ENCODE assay signal across 19 cellular contexts in genomic region chr2:65315042-65315441, GRCh38.
"Had no signal": no experiment of that assay in that cellular context is flagged by ENCODE, and none has a peak within 500 bp of the region (broad histone marks: within the 10 kb centered on the region; RNA-seq: fewer than 3 reads in every experiment).

No MANE protein-coding gene starts in this region.

- H3K27ac ChIP-seq: brain microvascular endothelial cell, gastroesophageal sphincter, ovary, testis had no signal

- ATAC-seq: activated CD8-positive, alpha-beta T cell treated with anti-CD3 and anti-CD28 coated beads for 36 hours; activated naive CD4-positive, alpha-beta T cell treated with anti-CD3 and anti-CD28 coated beads, Interleukin-2, amount 50 U/mL, for 72 hours; gastroesophageal sphincter; heart right ventricle; left colon; stimulated activated naive CD8-positive, alpha-beta T cell treated with anti-CD3 and anti-CD28 coated beads, Interleukin-15, amount 100 ng/mL, for 72 hours had no signal

- H3K9me3 ChIP-seq: gastroesophageal sphincter, heart right ventricle, ovary, testis had no signal

- H3K27me3 ChIP-seq: brain microvascular endothelial cell, gastroesophageal sphincter, heart right ventricle, ovary, testis had no signal

- DNase-seq: activated B cell treated with CpG ODN at 0.5 μM for 24 hours; activated CD4-positive, alpha-beta T cell treated with anti-CD3 and anti-CD28 coated beads for 48 hours; activated CD8-positive, alpha-beta T cell treated with anti-CD3 and anti-CD28 coated beads for 36 hours; activated gamma-delta T cell; activated T-cell treated with anti-CD3 and anti-CD28 coated beads, Interleukin-2, amount 50 U/mL, for 48 hours; brain microvascular endothelial cell; cerebellar nuclear complex; effector memory CD4-positive, alpha-beta T cell; heart right ventricle; left colon; ovary; stimulated activated CD4-positive, alpha-beta T cell treated with anti-CD3 and anti-CD28 coated beads, Interleukin-15, amount 100 ng/mL, for 24 hours; stimulated activated CD4-positive, alpha-beta T cell treated with anti-CD3 and anti-CD28 coated beads, Interleukin-4, amount 100 ng/mL, for 4 hours; stimulated activated naive CD8-positive, alpha-beta T cell treated with anti-CD3 and anti-CD28 coated beads, Interleukin-15, amount 100 ng/mL, for 72 hours; SW 1271; testis had no signal

- H3K4me3 ChIP-seq: gastroesophageal sphincter, heart right ventricle, lung, ovary, testis had no signal

- H3K36me3 ChIP-seq: ovary had no signal
